In the genomic region with DNA sequence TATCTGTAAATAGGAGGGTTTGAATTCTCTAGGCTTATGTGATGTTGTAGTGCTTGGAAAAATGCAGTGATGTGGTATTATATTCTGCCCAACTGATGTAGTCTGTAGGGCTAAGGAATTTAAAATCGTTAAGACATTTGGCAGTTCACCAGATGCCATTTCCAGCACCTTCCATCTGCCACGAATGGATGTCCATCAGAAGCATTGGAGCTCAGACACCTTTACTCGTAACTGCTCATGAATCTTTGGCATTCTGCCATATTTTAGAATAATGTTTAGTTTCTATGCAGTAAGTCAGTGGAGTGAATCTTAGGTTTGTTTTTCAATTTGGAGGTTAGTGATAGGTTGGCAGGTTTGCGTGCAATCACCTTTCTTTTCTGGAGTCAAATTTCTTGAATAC, we compare ENCODE assay signal across 1 cellular context.
TF ChIP-seq lines count a peak whose summit lies in the region.

No MANE protein-coding gene starts in this region.

TF ChIP-seq in HCT116, 20 proteins besides CTCF, POLR2A, EP300 and RAD21:
- TF ChIP-seq ZNF274 (IDR thresholded peaks at IDR 0.05; ENCODE audit: low read depth, low read length) = no peak
